22 cellular contexts compared by ENCODE assay signal in genomic region chr13:112962911-112963625, GRCh38.
"Had no signal": no experiment of that assay in that cellular context is flagged by ENCODE, and none has a peak within 500 bp of the region (broad histone marks: within the 10 kb centered on the region; RNA-seq: fewer than 3 reads in every experiment).

No MANE protein-coding gene starts in this region.

- FAIRE-seq: kidney, urothelium cell line had no signal

- H3K27me3 ChIP-seq: ascending aorta, cardiac muscle cell, heart left ventricle had no signal

- H3K27ac ChIP-seq: ascending aorta, cardiac muscle cell, tibial nerve had no signal

- H3K9me3 ChIP-seq: ascending aorta, heart left ventricle, tibial nerve had no signal

- DNase-seq: activated CD4-positive, alpha-beta T cell treated with anti-CD3 and anti-CD28 coated beads for 36 hours; activated CD4-positive, CD25-positive, alpha-beta regulatory T cell; activated CD8-positive, alpha-beta memory T cell treated with anti-CD3 and anti-CD28 coated beads, Interleukin-2, amount 10 ng/mL, durations not matched to agents 7 days and 5 days; activated CD8-positive, alpha-beta T cell treated with anti-CD3 and anti-CD28 coated beads, Interleukin-2, amount 10 ng/mL, durations not matched to agents 7 days and 5 days; activated naive CD4-positive, alpha-beta T cell treated with Interleukin-2 at 50 U/mL for 16 hours; activated T-cell treated with anti-CD3 and anti-CD28 coated beads, Interleukin-2, amount 50 U/mL, for 48 hours; cortex of kidney; foreskin fibroblast; hypothalamus; immature natural killer cell; mesendoderm; natural killer cell; stimulated activated naive CD4-positive, alpha-beta T cell; T-helper 1 cell had no signal

- H3K36me3 ChIP-seq: ascending aorta, cardiac muscle cell, heart left ventricle, tibial nerve had no signal

- ATAC-seq: activated CD4-positive, alpha-beta T cell treated with anti-CD3 and anti-CD28 coated beads for 36 hours; activated CD8-positive, alpha-beta memory T cell treated with anti-CD3 and anti-CD28 coated beads, Interleukin-2, amount 10 ng/mL, durations not matched to agents 7 days and 5 days; activated CD8-positive, alpha-beta T cell treated with anti-CD3 and anti-CD28 coated beads, Interleukin-2, amount 10 ng/mL, durations not matched to agents 7 days and 5 days; esophagus mucosa; heart left ventricle; natural killer cell had no signal

- H3K4me3 ChIP-seq: ascending aorta, cardiac muscle cell, heart left ventricle, lung, tibial nerve had no signal

- H3K4me1 ChIP-seq: ascending aorta had no signal
